ENCODE assay signal across 14 cellular contexts in the genomic region with DNA sequence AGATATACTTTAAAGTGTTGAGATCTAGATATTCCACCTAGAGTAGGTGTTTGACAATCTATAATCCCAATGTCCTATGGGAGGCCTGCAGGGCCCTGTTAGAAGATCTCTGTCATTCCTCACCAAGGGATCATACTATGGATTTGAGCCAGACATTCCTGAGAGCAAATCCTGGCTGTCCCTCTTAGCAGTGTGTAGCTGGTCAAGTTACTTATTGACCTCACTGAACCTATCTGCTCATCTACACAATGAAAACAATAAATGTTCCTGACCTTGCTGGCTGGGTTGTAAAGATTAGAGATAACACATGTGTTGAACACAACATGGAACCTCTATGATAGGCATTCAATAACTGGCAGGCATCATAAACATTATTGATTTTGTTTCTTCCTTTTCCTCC.
"Had no signal": no experiment of that assay in that cellular context is flagged by ENCODE, and none has a peak within 500 bp of the region (broad histone marks: within the 10 kb centered on the region; RNA-seq: fewer than 3 reads in every experiment).

No MANE protein-coding gene starts in this region.

- H3K4me1 ChIP-seq: adrenal gland, tibial artery, vagina had no signal

- DNase-seq: activated CD4-positive, alpha-beta T cell treated with anti-CD3 and anti-CD28 coated beads, Interleukin-2, amount 50 U/mL, for 1 hour; activated naive CD4-positive, alpha-beta T cell treated with anti-CD3 and anti-CD28 coated beads, Interleukin-2, amount 50 U/mL, for 16 hours; adrenal gland; central memory CD4-positive, alpha-beta T cell; cortex of kidney; effector memory CD8-positive, alpha-beta T cell; hippocampal formation; left cardiac atrium; T-helper 2 cell; tibial artery had no signal

- H3K4me3 Mint-ChIP-seq: effector memory CD8-positive, alpha-beta T cell; neural crest cell had no signal

- H3K9me3 ChIP-seq: adrenal gland, tibial artery, vagina had no signal

- H3K36me3 ChIP-seq: adrenal gland, tibial artery, vagina had no signal

- H3K4me3 ChIP-seq: adrenal gland, tibial artery, vagina had no signal

- H3K9me3 Mint-ChIP-seq: activated T-helper 2 cell treated with anti-CD3 and anti-CD28 coated beads, Interferon-gamma antibody, Interleukin-2, Interleukin-4, amounts not matched to agents 10 μg/mL and 5 μg/mL and 100 μg/mL, durations not matched to agents 14 hours and 24 hours and 36 hours had no signal

- H3K27me3 ChIP-seq: adrenal gland, tibial artery, vagina had no signal

- H3K27ac ChIP-seq: adrenal gland, epithelial cell of prostate, tibial artery, vagina had no signal

- ATAC-seq: effector memory CD8-positive, alpha-beta T cell; left cardiac atrium had no signal

- H3K27ac Mint-ChIP-seq: activated T-helper 2 cell treated with anti-CD3 and anti-CD28 coated beads, Interferon-gamma antibody, Interleukin-2, Interleukin-4, amounts not matched to agents 10 μg/mL and 5 μg/mL and 100 μg/mL, durations not matched to agents 14 hours and 24 hours and 36 hours; effector memory CD8-positive, alpha-beta T cell had no signal
